ENCODE assay signal across 9 cellular contexts in the genomic region with DNA sequence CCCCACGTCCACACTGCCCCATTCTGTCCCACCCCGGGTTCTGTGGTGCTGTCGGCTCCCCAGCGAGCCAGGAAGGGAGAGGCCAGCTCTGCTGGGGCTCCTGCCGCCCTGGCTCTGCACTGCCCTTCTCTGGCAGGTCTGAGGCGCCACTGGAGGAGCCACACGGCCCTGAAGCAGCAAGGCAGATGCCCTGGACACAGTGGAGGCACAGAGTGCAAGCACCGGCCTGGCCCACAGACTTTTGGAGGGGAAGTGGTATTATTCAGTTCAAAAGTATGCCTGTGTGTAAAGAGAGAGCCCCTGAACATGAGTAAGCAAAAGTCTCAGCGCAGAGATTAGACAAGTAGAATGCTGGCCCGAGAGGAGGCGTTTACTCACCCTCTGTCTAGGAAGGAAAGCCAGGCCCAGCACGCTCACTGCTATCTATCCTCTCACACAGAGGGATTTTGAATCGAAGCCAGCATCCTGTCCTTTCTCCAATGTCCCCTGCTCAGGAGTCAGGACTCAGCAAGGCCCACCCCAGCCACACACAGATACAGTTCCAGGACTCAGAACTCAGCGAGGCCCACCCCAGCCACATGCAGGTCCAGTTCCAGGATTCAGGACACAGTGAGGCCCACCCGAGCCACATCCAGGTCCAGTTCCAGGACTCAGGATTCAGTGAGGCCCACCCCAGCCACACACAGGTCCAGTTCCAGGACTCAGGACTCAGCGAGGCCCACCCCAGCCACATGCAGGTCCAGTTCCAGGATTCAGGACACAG.
DNase-seq lines count a peak whose midpoint lies in the region; ATAC-seq and TF ChIP-seq lines count a peak whose summit lies in the region.
"Had no signal": no experiment of that assay in that cellular context is flagged by ENCODE, and none has a peak within 500 bp of the region (broad histone marks: within the 10 kb centered on the region; RNA-seq: fewer than 3 reads in every experiment).

No MANE protein-coding gene starts in this region.

- no peaks in the 10 kb centered on the region for H3K27me3 ChIP-seq in OCI-LY3 (ENCODE audit: low read depth, low read length)
- H3K27me3 ChIP-seq in muscle layer of duodenum (ENCODE audit: low read depth, low read length) = no peaks in the 10 kb centered on the region

- DNase-seq in ACHN (peak; percentile 98), dermis microvascular lymphatic vessel endothelial cell (ENCODE audit: low read depth in 2 of 2) (peak; percentile 12 to 93), GM13977 (ENCODE audit: low spot score) (no peak)
- DNase-seq: CD4-positive, alpha-beta T cell had no signal

- TF ChIP-seq CTCF in OCI-LY3 (IDR thresholded peaks at IDR 0.05; ENCODE audit: low read depth, low read length) (no peak), GM13977 (IDR thresholded peaks at IDR 0.05; ENCODE audit: extremely low read depth, insufficient read depth, missing control alignments) (no peak)

- 0 out of 2 replicates have a peak, but pooled peaks cover 3% of the 10 kb centered on the region for H3K9me3 ChIP-seq in OCI-LY3 (ENCODE audit: insufficient read depth, low read length)
- H3K9me3 ChIP-seq in muscle layer of duodenum (ENCODE audit: control insufficient read depth in 1 of 2, low read length in 2 of 2) = no peaks in the 10 kb centered on the region

- H3K4me3 ChIP-seq in OCI-LY3 (ENCODE audit: low read length) (peak overlapping the region; percentile 12; the same call in 1 of the 2 replicates), muscle layer of duodenum (ENCODE audit: low read depth in 1 of 2, low read length in 2 of 2) (no peak overlapping the region)

- H4K20me1 ChIP-seq in OCI-LY3 (ENCODE audit: insufficient read depth, low read length) = no peaks in the 10 kb centered on the region

- no peaks in the 10 kb centered on the region for H3K79me2 ChIP-seq in OCI-LY3 (ENCODE audit: low read length)

- no peak for ATAC-seq in HG03025 (IDR thresholded peaks at IDR 0.05; ENCODE audit: low FRiP score, unreplicated experiment)
- no peak for ATAC-seq in GM21423 (IDR thresholded peaks at IDR 0.05; ENCODE audit: unreplicated experiment)
- no peak for ATAC-seq in HG03354 (IDR thresholded peaks at IDR 0.05; ENCODE audit: poor library complexity, severe bottlenecking, unreplicated experiment)

- peak overlapping the region; percentile 66; the same call in 1 of the 2 replicates for H3K9ac ChIP-seq in OCI-LY3 (ENCODE audit: low read length)

- H3K36me3 ChIP-seq in OCI-LY3 (replicated peaks; ENCODE audit: low read depth, low read length) (peaks cover 12% of the 10 kb centered on the region), muscle layer of duodenum (ENCODE audit: control insufficient read depth in 1 of 2, insufficient read depth in 2 of 2, low read length in 2 of 2) (no peaks in the 10 kb centered on the region)

- peaks cover 72% of the 10 kb centered on the region for H3K4me1 ChIP-seq in OCI-LY3 (ENCODE audit: low read length)
- H3K4me1 ChIP-seq in muscle layer of duodenum (ENCODE audit: control insufficient read depth in 1 of 2, insufficient read depth in 2 of 2, low read length in 2 of 2) = peaks cover 11 to 27% of the 10 kb centered on the region in 2 donors

- H3K27ac ChIP-seq in OCI-LY3 (ENCODE audit: low read length) (peak overlapping the region; percentile 99), muscle layer of duodenum (ENCODE audit: low read length) (peak overlapping the region; percentile 68)

- in situ Hi-C loops in ACHN (cut with HindIII; ENCODE audit: low pct_ligation_motif_present, low pct_unique_long_range_greater_than_20kb, low sequenced_read_pairs) = no loop called here
- in situ Hi-C loops in GM13977 (cut with MboI; ENCODE audit: low pct_unique_long_range_greater_than_20kb, low sequenced_read_pairs, unreplicated experiment) = no loop called here

- peak overlapping the region; percentile 84 for H2AFZ ChIP-seq in OCI-LY3 (ENCODE audit: low read depth, low read length)

- H3K4me2 ChIP-seq in OCI-LY3 (ENCODE audit: low read length) = peak overlapping the region; percentile 97
